1 cellular context compared by ENCODE assay signal in genomic region chr10:7706534-7707073, GRCh38.
TF ChIP-seq lines count a peak whose summit lies in the region.

No MANE protein-coding gene starts in this region.

TF ChIP-seq in liver, 16 proteins besides CTCF, POLR2A, EP300 and RAD21 (continued from another document):
- no peak for TF ChIP-seq SP1 (IDR thresholded peaks at IDR 0.05)
- no peak for TF ChIP-seq RXRA (IDR thresholded peaks at IDR 0.05)
- no peak for TF ChIP-seq FOXA1 (IDR thresholded peaks at IDR 0.05)
- TF ChIP-seq ATF3 (IDR thresholded peaks at IDR 0.05): no peak
- no peak for TF ChIP-seq TAF1 (conservative IDR thresholded peaks at IDR 0.05)
- no peak for TF ChIP-seq JUND (IDR thresholded peaks at IDR 0.05)
- no peak for TF ChIP-seq FOXA2 (IDR thresholded peaks at IDR 0.05)
- TF ChIP-seq EGR1 (IDR thresholded peaks at IDR 0.05; ENCODE audit: low read depth in 2 of 2): no peak
- TF ChIP-seq HNF4G (IDR thresholded peaks at IDR 0.05): no peak
- no peak for TF ChIP-seq YY1 (IDR thresholded peaks at IDR 0.05)
